Comparison of ENCODE assay signal across 8 cellular contexts in genomic region chr6:62286470-62286843, GRCh38. TPM values are rescaled to one million over a fixed set of nuclear protein-coding genes. Genes with fewer than 3 reads are reported as not detected.
A peak's percentile ranks its signal among the peaks of the same experiment; 100 is the strongest.
DNase-seq lines count a peak whose midpoint lies in the region; ATAC-seq and TF ChIP-seq lines count a peak whose summit lies in the region.

No MANE protein-coding gene starts in this region.

- no peak overlapping the region for H3K27ac Mint-ChIP-seq in chondrocyte (ENCODE audit: unreplicated experiment)
- H3K27ac Mint-ChIP-seq in naive thymus-derived CD8-positive, alpha-beta T cell, result no peak overlapping the region

- no peak for TF ChIP-seq CTCF in chondrocyte (IDR thresholded peaks at IDR 0.05)

- peak overlapping the region; percentile 52 for H3K4me3 Mint-ChIP-seq in chondrocyte (ENCODE audit: unreplicated experiment)
- H3K4me3 Mint-ChIP-seq in naive thymus-derived CD8-positive, alpha-beta T cell, result peak overlapping the region in 3 of 10 donors; percentile 5 to 90 (median 57)

- H4K12ac ChIP-seq in trophoblast cell (ENCODE audit: low read depth, low read length), result no peak overlapping the region

- no peak overlapping the region for H2BK120ac ChIP-seq in trophoblast cell (ENCODE audit: insufficient read depth, low read length, poor library complexity)

- H2AK5ac ChIP-seq in trophoblast cell (ENCODE audit: low read length), result no peak overlapping the region

- H3K9me3 ChIP-seq in trophoblast cell (ENCODE audit: insufficient read depth, low read depth, low read length), result no peaks in the 10 kb centered on the region

- H3K4me2 ChIP-seq in trophoblast cell (ENCODE audit: low read length), result peak overlapping the region; percentile 100

- H3K36me3 ChIP-seq in trophoblast cell (ENCODE audit: control insufficient read depth in 1 of 2, insufficient read depth in 2 of 2, low read length in 2 of 2), result no peaks in the 10 kb centered on the region

- peaks cover 0 to 2% of the 10 kb centered on the region in 2 experiments for H3K4me1 ChIP-seq in trophoblast cell (ENCODE audit: control insufficient read depth in 1 of 2, insufficient read depth in 2 of 2, low read length in 2 of 2)

- no peaks in the 10 kb centered on the region for H3K36me3 Mint-ChIP-seq in chondrocyte (ENCODE audit: low read depth)
- H3K36me3 Mint-ChIP-seq in naive thymus-derived CD8-positive, alpha-beta T cell, result no peaks in the 10 kb centered on the region

- H3K9ac ChIP-seq in trophoblast cell (ENCODE audit: low read length), result no peak overlapping the region

- H3K23ac ChIP-seq in trophoblast cell (ENCODE audit: low read length), result no peak overlapping the region

- peak overlapping the region; percentile 30 for H2AFZ ChIP-seq in trophoblast cell (ENCODE audit: insufficient read depth, low read length, poor library complexity)

- no peak overlapping the region for H3K18ac ChIP-seq in trophoblast cell (ENCODE audit: low read length)

- no peaks in the 10 kb centered on the region for H3K9me3 Mint-ChIP-seq in chondrocyte (ENCODE audit: low read depth)
- peaks cover 0 to 5% (median 0%) of the 10 kb centered on the region in 9 donors for H3K9me3 Mint-ChIP-seq in naive thymus-derived CD8-positive, alpha-beta T cell

- peaks cover 14% of the 10 kb centered on the region for H3K4me1 Mint-ChIP-seq in chondrocyte (ENCODE audit: low read depth)
- H3K4me1 Mint-ChIP-seq in naive thymus-derived CD8-positive, alpha-beta T cell, result peaks cover 0 to 16% (median 2%) of the 10 kb centered on the region in 4 donors

- H2BK12ac ChIP-seq in trophoblast cell (ENCODE audit: low read length), result no peak overlapping the region

- no peak overlapping the region for H3K14ac ChIP-seq in trophoblast cell (ENCODE audit: low read length)

- H3K4me3 ChIP-seq in trophoblast cell (ENCODE audit: low read depth, low read length), result peak overlapping the region; percentile 34

- peak; percentile 6 for ATAC-seq in GM19023 (IDR thresholded peaks at IDR 0.05; ENCODE audit: unreplicated experiment)
- peak; percentile 2 for ATAC-seq in HG02870 (IDR thresholded peaks at IDR 0.05; ENCODE audit: unreplicated experiment)
- no peak for ATAC-seq in HG03521 (IDR thresholded peaks at IDR 0.05; ENCODE audit: unreplicated experiment)
- ATAC-seq in naive thymus-derived CD8-positive, alpha-beta T cell, result no peak

- H3K4ac ChIP-seq in trophoblast cell (ENCODE audit: low read depth, low read length), result no peak overlapping the region

- DNase-seq in chondrocyte (ENCODE audit: low spot score) (no peak), trophoblast cell (no peak), NOMO-1 treated with DMSO at 0.1 percent for 48 hours (lab: John Stamatoyannopoulos, UW; ENCODE audit: unreplicated experiment) (no peak), Kasumi-1 (lab: John Stamatoyannopoulos, UW) (no peak)
- no peak for DNase-seq in naive thymus-derived CD8-positive, alpha-beta T cell

- WGBS in trophoblast cell (ENCODE audit: extremely low coverage, insufficient coverage, insufficient read length), result no CpG with 5 or more reads among the region's 13 CpGs

- no peak overlapping the region for H4K8ac ChIP-seq in trophoblast cell (ENCODE audit: low read depth, low read length)

- H2BK5ac ChIP-seq in trophoblast cell (ENCODE audit: low read depth, low read length, poor library complexity), result no peak overlapping the region

- peaks cover 34% of the 10 kb centered on the region for H3K27me3 Mint-ChIP-seq in chondrocyte (ENCODE audit: low read depth)
- H3K27me3 Mint-ChIP-seq in naive thymus-derived CD8-positive, alpha-beta T cell, result peaks cover 7 to 18% (median 16%) of the 10 kb centered on the region in 5 donors

- POLR2A ChIA-PET in naive thymus-derived CD8-positive, alpha-beta T cell (lab: Charles Lee), result no interaction called here

- H4K91ac ChIP-seq in trophoblast cell (ENCODE audit: low read depth, low read length), result no peak overlapping the region

- no peak overlapping the region for H3K27ac ChIP-seq in trophoblast cell (ENCODE audit: low read depth, low read length)

- H3K79me1 ChIP-seq in trophoblast cell (ENCODE audit: low read length), result no peaks in the 10 kb centered on the region

- H3K27me3 ChIP-seq in trophoblast cell (ENCODE audit: insufficient read depth, low read length), result no peaks in the 10 kb centered on the region

- H3K79me2 ChIP-seq in trophoblast cell (ENCODE audit: control insufficient read depth, insufficient read depth, low read length, poor library complexity), result no peaks in the 10 kb centered on the region

RNA-seq across cellular contexts. Expression of gene KHDRBS2, which starts 0.4 kb away (rescaled TPM):
- total RNA-seq in chondrocyte, result not detected in 3 replicates
- 0.92 and 1.1 TPM in 2 replicates for polyA plus RNA-seq in trophoblast cell (2013)
- total RNA-seq in naive thymus-derived CD8-positive, alpha-beta T cell, result under 1 TPM; 0.26 to 0.27 TPM
- polyA plus RNA-seq in naive thymus-derived CD8-positive, alpha-beta T cell, result not detected

Comparison
In these comparisons a context has a peak if more than half of its experiments do, and no peak if none do; other contexts are left out.
1. ATAC-seq: peak in GM19023 (single experiment) and HG02870 (single experiment); none in HG03521 (single experiment) and naive thymus-derived CD8-positive, alpha-beta T cell (0 of 2).